In the genomic region with DNA sequence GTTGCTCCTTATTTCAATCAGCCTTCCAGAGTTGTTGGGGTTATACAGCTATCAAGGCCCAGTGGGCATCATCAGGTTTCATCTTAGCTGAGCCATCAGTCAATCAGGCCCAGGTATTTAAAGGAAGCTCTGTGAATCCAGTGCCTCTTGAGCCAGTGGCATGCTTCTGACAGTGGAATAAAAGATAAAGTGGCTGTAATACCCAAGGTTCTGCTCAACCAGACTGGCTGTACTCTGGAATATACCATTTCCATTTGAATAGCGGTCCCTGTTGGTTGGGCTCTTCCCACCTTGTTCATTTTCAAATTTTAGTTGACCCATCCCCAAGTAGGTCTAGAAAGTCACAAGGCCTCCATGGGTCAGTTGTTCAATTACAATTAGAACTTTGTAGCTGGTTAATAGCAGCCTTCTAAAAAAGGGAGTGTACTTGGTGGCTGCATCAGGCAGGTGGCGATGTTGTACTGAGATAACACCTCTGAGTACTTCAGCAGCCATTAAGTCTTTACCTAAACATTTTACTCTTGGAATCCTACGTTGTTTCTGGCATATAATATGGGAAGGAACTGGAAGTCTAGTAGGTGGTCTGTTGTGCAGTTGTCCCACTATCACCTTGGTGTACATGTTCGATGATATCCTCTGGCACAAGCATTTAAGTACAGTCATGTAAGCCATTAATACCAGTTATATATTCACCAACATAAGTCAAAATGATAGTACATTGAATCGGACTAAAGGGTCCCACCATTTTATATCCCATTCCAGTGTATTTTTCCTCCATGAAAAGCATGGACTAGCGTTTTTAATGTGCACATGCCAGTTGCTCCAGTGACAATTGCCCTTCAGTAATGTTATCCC, we compare ENCODE assay signal across 8 cellular contexts.
DNase-seq lines count a peak whose midpoint lies in the region; ATAC-seq and TF ChIP-seq lines count a peak whose summit lies in the region.

No MANE protein-coding gene starts in this region.

- DNase-seq in cardiac muscle cell (ENCODE audit: low read depth in 1 of 2, low spot score in 1 of 2) (peak; percentile 64 to 72), Right ventricle myocardium superior (no peak), NAMALWA (ENCODE audit: low spot score) (peak; percentile 65), SW480 (ENCODE audit: low spot score) (peak; percentile 67), colonic mucosa (peak; percentile 20), medulla oblongata (ENCODE audit: extremely low spot score) (peak; percentile 4), upper lobe of right lung (no peak)

- no peak overlapping the region for H3K4me3 ChIP-seq in cardiac muscle cell
- H3K4me3 ChIP-seq in colonic mucosa = no peak overlapping the region
- no peak overlapping the region for H3K4me3 ChIP-seq in upper lobe of right lung

- H3K27ac ChIP-seq in cardiac muscle cell (peak overlapping the region; percentile 12), colonic mucosa (no peak overlapping the region), upper lobe of right lung (no peak overlapping the region)

- H3K27me3 ChIP-seq in cardiac muscle cell (no peaks in the 10 kb centered on the region), colonic mucosa (no peaks in the 10 kb centered on the region), upper lobe of right lung (no peaks in the 10 kb centered on the region)

- no peak for ATAC-seq in Right ventricle myocardium superior (ENCODE audit: poor library complexity)
- ATAC-seq in upper lobe of right lung = peak; percentile 75
- no peak for ATAC-seq in HG03045 (IDR thresholded peaks at IDR 0.05; ENCODE audit: unreplicated experiment)

- no peak overlapping the region for H3K9ac ChIP-seq in colonic mucosa (ENCODE audit: low read depth in 2 of 2, low read length in 2 of 2)

- TF ChIP-seq CTCF in cardiac muscle cell (IDR thresholded peaks at IDR 0.05; ENCODE audit: low read depth, low read length) (peak; percentile 61), colonic mucosa (IDR thresholded peaks at IDR 0.05) (peak; percentile 41), upper lobe of right lung (IDR thresholded peaks at IDR 0.05) (peak; percentile 64)

- H3K4me1 ChIP-seq in cardiac muscle cell (ENCODE audit: low read depth) (peaks cover 3% of the 10 kb centered on the region), colonic mucosa (no peaks in the 10 kb centered on the region), upper lobe of right lung (no peaks in the 10 kb centered on the region)

- intact Hi-C loops in Right ventricle myocardium superior (cut with DNase I) (no loop called here), colonic mucosa (cut with DNase I) (no loop called here), upper lobe of right lung (cut with DNase I) (no loop called here)

- no peaks in the 10 kb centered on the region for H3K36me3 ChIP-seq in cardiac muscle cell
- no peaks in the 10 kb centered on the region for H3K36me3 ChIP-seq in colonic mucosa
- H3K36me3 ChIP-seq in upper lobe of right lung = no peaks in the 10 kb centered on the region

- H3K9me3 ChIP-seq in cardiac muscle cell (ENCODE audit: low read depth) (no peaks in the 10 kb centered on the region), colonic mucosa (no peaks in the 10 kb centered on the region), upper lobe of right lung (no peaks in the 10 kb centered on the region)

Comparison
In these comparisons a context has a peak if more than half of its experiments do, and no peak if none do; other contexts are left out.
1. DNase-seq: peak in cardiac muscle cell (2 of 2), NAMALWA (single experiment), SW480 (single experiment), colonic mucosa (single experiment) and medulla oblongata (single experiment); none in Right ventricle myocardium superior (single experiment) and upper lobe of right lung (single experiment).
2. Peak in every context shown above with its lines, with median percentiles within 50 percentile points of each other: CTCF ChIP-seq.